ENCODE assay signal across 8 cellular contexts in the genomic region with DNA sequence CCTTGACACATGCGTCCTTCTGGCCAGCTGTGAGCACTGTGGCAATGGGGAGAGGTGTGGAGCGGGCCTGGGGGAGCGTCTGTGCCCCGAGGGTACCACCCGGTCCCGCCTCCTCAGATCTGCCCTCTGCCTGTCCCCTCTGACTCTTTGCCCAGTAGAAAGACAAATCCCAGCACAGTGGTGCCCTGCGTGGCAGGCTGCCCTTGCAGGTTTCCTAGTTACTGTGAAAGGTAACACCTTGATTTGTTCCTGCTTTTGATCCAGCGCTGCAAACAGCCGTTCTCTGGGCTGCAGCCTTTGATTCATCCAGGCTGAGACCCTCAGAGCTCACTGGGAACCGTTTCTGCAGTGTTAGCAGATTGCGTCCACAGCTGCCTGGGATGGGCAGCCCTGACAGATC. TPM values are rescaled to one million over a fixed set of nuclear protein-coding genes. Genes with fewer than 3 reads are reported as not detected.
DNase-seq lines count a peak whose midpoint lies in the region; ATAC-seq and TF ChIP-seq lines count a peak whose summit lies in the region.

No MANE protein-coding gene starts in this region.

- TF ChIP-seq CTCF in lower lobe of right lung (IDR thresholded peaks at IDR 0.05) (no peak), thoracic aorta (IDR thresholded peaks at IDR 0.05) (no peak), GM13976 (IDR thresholded peaks at IDR 0.05; ENCODE audit: borderline replicate concordance, control extremely low read depth, extremely low read depth, insufficient read depth, missing control alignments) (no peak)

- H3K27me3 ChIP-seq in lower lobe of right lung (ENCODE audit: low read depth), result no peaks in the 10 kb centered on the region
- no peaks in the 10 kb centered on the region for H3K27me3 ChIP-seq in thoracic aorta (replicated peaks; ENCODE audit: insufficient read depth)

- H3K27ac ChIP-seq in lower lobe of right lung (peak overlapping the region; percentile 15), thoracic aorta (no peak overlapping the region)

- H3K9me3 ChIP-seq in lower lobe of right lung (no peaks in the 10 kb centered on the region), thoracic aorta (no peaks in the 10 kb centered on the region)

- peaks cover 6% of the 10 kb centered on the region for H3K36me3 Mint-ChIP-seq in activated T-cell treated with anti-CD3 and anti-CD28 coated beads, Interleukin-2, amount 50 U/mL, for 24 hours (ENCODE audit: low read depth)
- no peaks in the 10 kb centered on the region for H3K36me3 Mint-ChIP-seq in activated naive CD8-positive, alpha-beta T cell treated with anti-CD3 and anti-CD28 coated beads for 36 hours

- in situ Hi-C loops in GM13976 (cut with MboI; ENCODE audit: low sequenced_read_pairs, unreplicated experiment), result no loop called here

- H3K4me1 Mint-ChIP-seq in activated T-cell treated with anti-CD3 and anti-CD28 coated beads, Interleukin-2, amount 50 U/mL, for 24 hours (ENCODE audit: low read depth), result peaks cover 53% of the 10 kb centered on the region
- peaks cover 42% of the 10 kb centered on the region for H3K4me1 Mint-ChIP-seq in activated naive CD8-positive, alpha-beta T cell treated with anti-CD3 and anti-CD28 coated beads for 36 hours

- peak overlapping the region; percentile 51 for H3K4me3 Mint-ChIP-seq in activated T-cell treated with anti-CD3 and anti-CD28 coated beads, Interleukin-2, amount 50 U/mL, for 24 hours
- peak overlapping the region; percentile 20 for H3K4me3 Mint-ChIP-seq in activated naive CD8-positive, alpha-beta T cell treated with anti-CD3 and anti-CD28 coated beads for 36 hours

- H3K36me3 ChIP-seq in lower lobe of right lung, result peaks cover 26% of the 10 kb centered on the region
- peaks cover 7% of the 10 kb centered on the region for H3K36me3 ChIP-seq in thoracic aorta

- H3K4me3 ChIP-seq in lower lobe of right lung (peak overlapping the region; percentile 27), thoracic aorta (peak overlapping the region; percentile 53)

- peak overlapping the region; percentile 84 for H3K27ac Mint-ChIP-seq in activated T-cell treated with anti-CD3 and anti-CD28 coated beads, Interleukin-2, amount 50 U/mL, for 24 hours
- peak overlapping the region; percentile 59 for H3K27ac Mint-ChIP-seq in activated naive CD8-positive, alpha-beta T cell treated with anti-CD3 and anti-CD28 coated beads for 36 hours

- intact Hi-C loops in lower lobe of right lung (cut with DNase I), result no loop called here

- ATAC-seq in lower lobe of right lung (no peak), thoracic aorta (ENCODE audit: insufficient number of reproducible peaks, low FRiP score, low read depth) (no peak)

- H3K27me3 Mint-ChIP-seq in activated T-cell treated with anti-CD3 and anti-CD28 coated beads, Interleukin-2, amount 50 U/mL, for 24 hours, result no peaks in the 10 kb centered on the region
- peaks cover 3% of the 10 kb centered on the region for H3K27me3 Mint-ChIP-seq in activated naive CD8-positive, alpha-beta T cell treated with anti-CD3 and anti-CD28 coated beads for 36 hours

- no peak for DNase-seq in activated T-cell treated with anti-CD3 and anti-CD28 coated beads, Interleukin-2, amount 50 U/mL, for 24 hours
- DNase-seq in activated T-cell treated with anti-CD3 and anti-CD28 coated beads, Interleukin-2, amount 50 U/mL, for 1 hour, result no peak
- no peak for DNase-seq in activated naive CD8-positive, alpha-beta T cell treated with anti-CD3 and anti-CD28 coated beads for 36 hours
- DNase-seq in lower lobe of right lung, result no peak
- no peak for DNase-seq in thoracic aorta (ENCODE audit: low spot score)
- DNase-seq in GM13976 (ENCODE audit: low spot score), result no peak
- DNase-seq in GOT3 (lab: John Stamatoyannopoulos, UW), result no peak
- no peak for DNase-seq in activated CD4-positive, alpha-beta T cell treated with anti-CD3 and anti-CD28 coated beads for 4 hours

- H3K4me1 ChIP-seq in lower lobe of right lung (peaks cover 58% of the 10 kb centered on the region), thoracic aorta (ENCODE audit: control insufficient read depth in 1 of 2, low read depth in 2 of 2) (peaks cover 5 to 35% of the 10 kb centered on the region in 2 donors)

- H3K9me3 Mint-ChIP-seq in activated T-cell treated with anti-CD3 and anti-CD28 coated beads, Interleukin-2, amount 50 U/mL, for 24 hours, result no peaks in the 10 kb centered on the region
- no peaks in the 10 kb centered on the region for H3K9me3 Mint-ChIP-seq in activated naive CD8-positive, alpha-beta T cell treated with anti-CD3 and anti-CD28 coated beads for 36 hours

RNA-seq across cellular contexts. Expression of a gene that starts 16.4 kb away (rescaled TPM):
- 10 to 100 TPM; 53.1 to 55.9 TPM for total RNA-seq in activated naive CD8-positive, alpha-beta T cell treated with anti-CD3 and anti-CD28 coated beads for 36 hours
- total RNA-seq in lower lobe of right lung (47.6 TPM), thoracic aorta (10 to 100 TPM; 20.2 to 22.5 TPM)
